In genomic region chr2:225763711-225764110, GRCh38 we compare ENCODE assay signal across 16 cellular contexts.
DNase-seq lines count a peak whose midpoint lies in the region; TF ChIP-seq lines count a peak whose summit lies in the region.
"Had no signal": no experiment of that assay in that cellular context is flagged by ENCODE, and none has a peak within 500 bp of the region (broad histone marks: within the 10 kb centered on the region; RNA-seq: fewer than 3 reads in every experiment).

No MANE protein-coding gene starts in this region.

- no peaks in the 10 kb centered on the region for H3K36me3 Mint-ChIP-seq in chondrocyte (ENCODE audit: low read depth)
- H3K36me3 Mint-ChIP-seq in nephron progenitor cell (ENCODE audit: low read depth), result no peaks in the 10 kb centered on the region
- no peaks in the 10 kb centered on the region for H3K36me3 Mint-ChIP-seq in activated CD4-positive, alpha-beta memory T cell treated with anti-CD3 and anti-CD28 coated beads for 36 hours

- H3K27me3 Mint-ChIP-seq in chondrocyte (ENCODE audit: low read depth), result no peaks in the 10 kb centered on the region
- no peaks in the 10 kb centered on the region for H3K27me3 Mint-ChIP-seq in nephron progenitor cell (ENCODE audit: low read depth, poor library complexity)
- H3K27me3 Mint-ChIP-seq in activated CD4-positive, alpha-beta memory T cell treated with anti-CD3 and anti-CD28 coated beads for 36 hours, result no peaks in the 10 kb centered on the region
- H3K27me3 Mint-ChIP-seq: CD4-positive, alpha-beta T cell had no signal

- H3K9me2 ChIP-seq in MM.1S (replicated peaks; ENCODE audit: insufficient read depth, low read length) (no peaks in the 10 kb centered on the region), hepatocyte (replicated peaks; ENCODE audit: insufficient read depth) (no peaks in the 10 kb centered on the region)

- no peaks in the 10 kb centered on the region for H3K9me3 ChIP-seq in MM.1S (replicated peaks; ENCODE audit: insufficient read depth, low read length)
- H3K9me3 ChIP-seq in hepatocyte (ENCODE audit: low read depth), result no peaks in the 10 kb centered on the region

- H3K27ac Mint-ChIP-seq in chondrocyte (ENCODE audit: unreplicated experiment), result peak overlapping the region; percentile 37
- H3K27ac Mint-ChIP-seq in nephron progenitor cell, result peak overlapping the region; percentile 25
- no peak overlapping the region for H3K27ac Mint-ChIP-seq in activated CD4-positive, alpha-beta memory T cell treated with anti-CD3 and anti-CD28 coated beads for 36 hours
- H3K27ac Mint-ChIP-seq: CD4-positive, alpha-beta T cell; H9 had no signal

- H3K4me3 Mint-ChIP-seq in chondrocyte (ENCODE audit: unreplicated experiment) (no peak overlapping the region), nephron progenitor cell (no peak overlapping the region)
- H3K4me3 Mint-ChIP-seq in activated CD4-positive, alpha-beta memory T cell treated with anti-CD3 and anti-CD28 coated beads for 36 hours, result no peak overlapping the region
- H3K4me3 Mint-ChIP-seq: CD4-positive, alpha-beta T cell; H9 had no signal

- TF ChIP-seq CTCF in chondrocyte (IDR thresholded peaks at IDR 0.05), result no peak
- no peak for TF ChIP-seq CTCF in nephron progenitor cell (IDR thresholded peaks at IDR 0.05)
- no peak for TF ChIP-seq CTCF in MM.1S (IDR thresholded peaks at IDR 0.05; ENCODE audit: low read length)
- TF ChIP-seq CTCF in hepatocyte (IDR thresholded peaks at IDR 0.05; ENCODE audit: poor library complexity), result no peak

- no peaks in the 10 kb centered on the region for H3K79me2 ChIP-seq in MM.1S (ENCODE audit: low read length)
- no peaks in the 10 kb centered on the region for H3K79me2 ChIP-seq in hepatocyte

- 82% methylated on average over 2 of the region's 2 CpGs for WGBS in hepatocyte (ENCODE audit: low lambda C conversion rate, missing lambda C conversion rate)

- no peaks in the 10 kb centered on the region for H3F3A ChIP-seq in MM.1S (ENCODE audit: insufficient read depth, low read length)

- H3K9ac ChIP-seq in MM.1S (ENCODE audit: low read length), result no peak overlapping the region

- H3K4me1 ChIP-seq in MM.1S (ENCODE audit: low read length) (no peaks in the 10 kb centered on the region), hepatocyte (ENCODE audit: insufficient read depth) (no peaks in the 10 kb centered on the region)

- H3K36me3 ChIP-seq in MM.1S (replicated peaks; ENCODE audit: insufficient read depth, low read length), result no peaks in the 10 kb centered on the region
- no peaks in the 10 kb centered on the region for H3K36me3 ChIP-seq in hepatocyte (replicated peaks; ENCODE audit: insufficient read depth, low read depth)

- H3K27me3 ChIP-seq in MM.1S (replicated peaks; ENCODE audit: insufficient read depth, low read length) (no peaks in the 10 kb centered on the region), hepatocyte (no peaks in the 10 kb centered on the region)

- DNase-seq in LHCN-M2 (ENCODE audit: low read depth) (peak; percentile 51), chondrocyte (ENCODE audit: low spot score) (no peak), nephron progenitor cell (peak; percentile 12), G401 (ENCODE audit: low spot score) (no peak), MM.1S (no peak), hepatocyte (ENCODE audit: low spot score) (no peak)
- DNase-seq in activated CD4-positive, alpha-beta memory T cell treated with anti-CD3 and anti-CD28 coated beads for 36 hours, result no peak
- DNase-seq: AML-193; CD4-positive, alpha-beta T cell; DMS153; DMS79; GOT3; H9; IMR-90 had no signal

- H3K4me1 Mint-ChIP-seq in chondrocyte (ENCODE audit: low read depth), result peaks cover 44% of the 10 kb centered on the region
- peaks cover 6% of the 10 kb centered on the region for H3K4me1 Mint-ChIP-seq in nephron progenitor cell
- no peaks in the 10 kb centered on the region for H3K4me1 Mint-ChIP-seq in activated CD4-positive, alpha-beta memory T cell treated with anti-CD3 and anti-CD28 coated beads for 36 hours (ENCODE audit: low read depth)
- H3K4me1 Mint-ChIP-seq: H9 had no signal

- H3K27ac ChIP-seq in MM.1S (ENCODE audit: low read length), result no peak overlapping the region
- H3K27ac ChIP-seq in hepatocyte, result no peak overlapping the region
- H3K27ac ChIP-seq: C4-2B had no signal

- H3K4me2 ChIP-seq in MM.1S (ENCODE audit: low read depth, low read length) (no peak overlapping the region), hepatocyte (no peak overlapping the region)

- H2AFZ ChIP-seq in MM.1S (ENCODE audit: low read length), result no peak overlapping the region
- no peak overlapping the region for H2AFZ ChIP-seq in hepatocyte

- POLR2A ChIA-PET in activated CD4-positive, alpha-beta memory T cell treated with anti-CD3 and anti-CD28 coated beads for 36 hours (lab: Charles Lee), result no interaction called here

- CTCF ChIA-PET in activated CD4-positive, alpha-beta memory T cell treated with anti-CD3 and anti-CD28 coated beads for 36 hours (lab: Charles Lee), result no interaction called here

- intact Hi-C loops in activated CD4-positive, alpha-beta memory T cell treated with anti-CD3 and anti-CD28 coated beads for 36 hours (cut with micrococcal nuclease), result no loop called here

- in situ Hi-C loops in G401 (cut with HindIII; ENCODE audit: low sequenced_read_pairs), result no loop called here

- H3K4me3 ChIP-seq in MM.1S (ENCODE audit: low read length) (no peak overlapping the region), hepatocyte (no peak overlapping the region)
- H3K4me3 ChIP-seq: GM12878 had no signal

- no peaks in the 10 kb centered on the region for H4K20me1 ChIP-seq in MM.1S (ENCODE audit: insufficient read depth, low read length)
- no peaks in the 10 kb centered on the region for H4K20me1 ChIP-seq in hepatocyte (ENCODE audit: insufficient read depth, poor library complexity, severe bottlenecking)

- H3K9me3 Mint-ChIP-seq in chondrocyte (ENCODE audit: low read depth), result no peaks in the 10 kb centered on the region
- no peaks in the 10 kb centered on the region for H3K9me3 Mint-ChIP-seq in nephron progenitor cell
- no peaks in the 10 kb centered on the region for H3K9me3 Mint-ChIP-seq in activated CD4-positive, alpha-beta memory T cell treated with anti-CD3 and anti-CD28 coated beads for 36 hours
- H3K9me3 Mint-ChIP-seq: CD4-positive, alpha-beta T cell; H9 had no signal

Comparison
In these comparisons a context has a peak if more than half of its experiments do, and no peak if none do; other contexts are left out.
1. DNase-seq: peak in LHCN-M2 (single experiment) and nephron progenitor cell (single experiment); none in chondrocyte (single experiment), G401 (single experiment), MM.1S (single experiment), activated CD4-positive, alpha-beta memory T cell treated with anti-CD3 and anti-CD28 coated beads for 36 hours (single experiment) and hepatocyte (single experiment).